ENCODE assay signal across 10 cellular contexts in the genomic region with DNA sequence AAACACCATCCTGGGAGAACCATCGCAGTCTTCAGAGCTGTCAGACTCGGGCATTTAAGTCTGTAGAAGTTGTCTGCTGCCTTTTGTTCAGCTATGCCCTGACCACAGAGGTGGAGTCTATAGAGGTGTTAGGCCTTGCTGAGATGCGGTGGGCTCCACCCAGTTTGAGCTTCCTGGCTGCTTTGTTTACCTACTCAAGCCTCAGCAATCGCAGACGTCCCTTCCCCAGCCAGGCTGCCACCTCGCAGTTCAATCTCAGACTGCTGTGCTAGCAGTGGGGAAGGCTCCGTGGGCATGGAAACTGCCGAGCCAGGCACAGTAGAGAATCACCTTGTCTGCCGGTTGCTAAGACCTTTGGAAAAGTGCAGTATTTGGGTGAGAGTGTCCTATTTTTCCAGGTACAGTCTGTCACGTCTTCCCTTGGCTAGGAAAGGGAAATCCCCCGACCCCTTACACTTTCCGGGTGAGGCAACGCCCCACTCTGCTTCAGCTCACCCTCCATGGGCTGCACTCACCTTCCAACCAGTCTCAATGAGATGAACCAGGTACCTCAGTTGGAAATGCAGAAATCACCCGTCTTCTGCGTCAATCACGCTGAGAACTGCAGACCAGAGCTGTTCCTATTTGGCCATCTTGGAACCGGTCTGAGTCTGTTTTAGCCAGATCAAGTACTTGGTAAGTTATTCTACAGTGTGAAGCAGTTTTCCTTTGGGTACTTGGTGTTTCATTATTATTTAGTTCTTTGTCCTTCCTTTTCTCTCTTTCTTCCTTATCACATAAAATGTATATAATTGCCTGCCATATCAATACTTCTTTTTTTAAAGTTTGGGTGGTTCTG.
DNase-seq lines count a peak whose midpoint lies in the region; ATAC-seq lines count a peak whose summit lies in the region.
"Had no signal": no experiment of that assay in that cellular context is flagged by ENCODE, and none has a peak within 500 bp of the region (broad histone marks: within the 10 kb centered on the region; RNA-seq: fewer than 3 reads in every experiment).

No MANE protein-coding gene starts in this region.

- peak overlapping the region; percentile 82 to 90 for H3K4me3 Mint-ChIP-seq in effector memory CD8-positive, alpha-beta T cell

- peaks cover 18 to 19% of the 10 kb centered on the region in 2 donors for H3K9me3 Mint-ChIP-seq in effector memory CD8-positive, alpha-beta T cell

- no peaks in the 10 kb centered on the region for H3K27me3 Mint-ChIP-seq in effector memory CD8-positive, alpha-beta T cell

- peaks cover 45% of the 10 kb centered on the region for H3K36me3 Mint-ChIP-seq in effector memory CD8-positive, alpha-beta T cell (ENCODE audit: insufficient read depth)

- peak; percentile 87 for ATAC-seq in effector memory CD8-positive, alpha-beta T cell (replicated peaks)
- no peak for ATAC-seq in HG03108 (IDR thresholded peaks at IDR 0.05; ENCODE audit: unreplicated experiment)

- DNase-seq in T-helper 1 cell = peak; percentile 46 to 88 (median 68)
- peak; percentile 41 to 42 for DNase-seq in activated CD8-positive, alpha-beta memory T cell treated with anti-CD3 and anti-CD28 coated beads for 4 hours (ENCODE audit: low read depth in 2 of 2)
- peak; percentile 80 to 86 (median 83) for DNase-seq in effector memory CD8-positive, alpha-beta T cell
- peak; percentile 41 to 46 for DNase-seq in stimulated activated CD8-positive, alpha-beta memory T cell treated with anti-CD3 and anti-CD28 coated beads, Interleukin-7, amount 100 ng/mL, for 1 hour (ENCODE audit: low read depth in 2 of 2)
- no peak for DNase-seq in KG1 (lab: John Stamatoyannopoulos, UW)
- no peak for DNase-seq in GDM1 (lab: John Stamatoyannopoulos, UW)
- DNase-seq in ACHN = no peak
- DNase-seq: NCI-H2227 treated with DMSO at 0.1 percent for 48 hours, SK-N-SH had no signal

- peaks cover 38 to 59% of the 10 kb centered on the region in 2 donors for H3K4me1 Mint-ChIP-seq in effector memory CD8-positive, alpha-beta T cell (ENCODE audit: low read depth in 2 of 2)

- peak overlapping the region; percentile 98 to 99 for H3K27ac Mint-ChIP-seq in effector memory CD8-positive, alpha-beta T cell

- in situ Hi-C loops in ACHN (cut with HindIII; ENCODE audit: low pct_ligation_motif_present, low pct_unique_long_range_greater_than_20kb, low sequenced_read_pairs) = no loop called here

Comparison
In these comparisons a context has a peak if more than half of its experiments do, and no peak if none do; other contexts are left out.
1. DNase-seq: peak in T-helper 1 cell (5 of 5), activated CD8-positive, alpha-beta memory T cell treated with anti-CD3 and anti-CD28 coated beads for 4 hours (2 of 2), effector memory CD8-positive, alpha-beta T cell (3 of 3) and stimulated activated CD8-positive, alpha-beta memory T cell treated with anti-CD3 and anti-CD28 coated beads, Interleukin-7, amount 100 ng/mL, for 1 hour (2 of 2); none in KG1 (single experiment), GDM1 (single experiment) and ACHN (single experiment).